ENCODE assay signal across 8 cellular contexts in the genomic region with DNA sequence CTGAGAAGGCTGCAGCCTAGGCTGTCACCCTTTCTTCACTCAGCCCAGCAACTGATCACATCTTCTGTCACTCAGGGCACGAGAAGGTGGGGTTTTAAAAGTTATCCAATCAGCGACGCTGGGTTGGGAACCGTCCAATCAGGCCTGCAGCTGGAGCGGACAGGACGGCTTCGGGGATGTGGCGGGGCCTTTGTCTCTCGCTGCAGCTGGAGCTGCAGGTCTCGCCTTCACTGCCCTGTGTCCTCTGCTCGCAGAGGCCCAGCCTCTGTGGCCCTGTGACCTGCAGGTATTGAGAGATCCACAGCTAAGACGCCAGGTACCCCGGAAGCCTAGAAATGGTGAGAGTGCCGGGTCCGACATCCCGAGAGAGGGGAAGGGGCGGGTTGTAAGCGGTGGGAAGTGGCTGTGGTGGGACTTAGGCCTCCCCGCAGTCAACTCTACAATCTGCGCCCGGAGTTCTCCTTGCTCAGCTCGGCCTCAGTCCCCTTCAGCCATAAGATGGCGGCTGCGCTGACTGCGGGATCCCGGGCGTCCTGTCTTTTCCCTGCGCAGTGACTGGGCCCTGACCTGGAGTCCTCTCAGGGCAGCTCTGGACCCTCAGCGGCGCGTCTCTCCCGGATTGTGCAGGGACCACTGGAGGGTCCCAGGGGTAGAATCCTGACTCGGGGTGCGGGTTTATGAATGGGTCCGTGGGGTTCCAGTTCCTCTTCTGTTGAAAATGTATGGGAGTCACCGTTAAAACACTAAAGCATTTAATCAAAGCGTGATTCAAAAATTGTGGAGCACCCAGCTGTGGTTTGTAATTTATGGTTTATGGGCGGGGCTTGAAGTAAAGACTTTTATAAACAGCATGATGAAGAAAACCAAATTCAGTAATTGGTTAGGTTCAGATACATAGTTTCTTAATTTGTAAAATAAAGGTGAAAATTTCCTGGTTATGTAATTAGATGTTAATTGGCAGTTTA. TPM values are rescaled to one million over a fixed set of nuclear protein-coding genes. Genes with fewer than 3 reads are reported as not detected.
DNase-seq lines count a peak whose midpoint lies in the region; ATAC-seq and TF ChIP-seq lines count a peak whose summit lies in the region.

A gene (plus strand): TSS at position 193 of the 965 bp plus-strand sequence. CDS start 16,066 bp downstream, outside the sequence.

- H3K36me3 Mint-ChIP-seq in activated naive CD8-positive, alpha-beta T cell = peaks cover 9% of the 10 kb centered on the region

- H3K79me2 ChIP-seq in SK-N-SH (ENCODE audit: insufficient read depth) (peaks cover 28% of the 10 kb centered on the region), parathyroid adenoma (no peaks in the 10 kb centered on the region)

- intact Hi-C loops in Right ventricle myocardium superior (cut with DNase I) = no loop called here

- H4K20me1 ChIP-seq in SK-N-SH (ENCODE audit: insufficient read depth) = no peaks in the 10 kb centered on the region

- CTCF ChIA-PET in SK-N-SH (lab: Yijun Ruan, JAX) = interaction anchor here (0.6 kb wide), 1 partner anchor 12 kb away, joined by 3 read pairs; no protein-coding TSS in a partner anchor

- TF ChIP-seq EP300 in SK-N-SH (IDR thresholded peaks at IDR 0.05; ENCODE audit: borderline replicate concordance in 1 of 2, low read depth in 1 of 2, low read length in 1 of 2) (no peak), tibial nerve (IDR thresholded peaks at IDR 0.05) (peak in 1 of 2 donors; percentile 37)

- H3K9me3 Mint-ChIP-seq in activated naive CD8-positive, alpha-beta T cell (ENCODE audit: low read depth) = no peaks in the 10 kb centered on the region

- TF ChIP-seq CTCF in SK-N-SH (IDR thresholded peaks at IDR 0.05) (no peak), parathyroid adenoma (IDR thresholded peaks at IDR 0.05) (no peak), tibial nerve (IDR thresholded peaks at IDR 0.05) (no peak)

- H3K4me3 ChIP-seq in SK-N-SH (ENCODE audit: low read depth in 2 of 2, low read length in 1 of 2) (peak within 1 kb of the TSS; percentile 73 to 91), parathyroid adenoma (ENCODE audit: low read depth, low read length) (peak within 1 kb of the TSS; percentile 50), tibial nerve (peak within 1 kb of the TSS; percentile 28 to 67 (median 56))

- no peaks in the 10 kb centered on the region for H3K27me3 Mint-ChIP-seq in activated naive CD8-positive, alpha-beta T cell

- H3K27ac Mint-ChIP-seq in activated naive CD8-positive, alpha-beta T cell = peak within 1 kb of the TSS; percentile 94

- peak within 1 kb of the TSS; percentile 73 to 80 for H3K27ac ChIP-seq in SK-N-SH (ENCODE audit: low read depth in 2 of 2, low read length in 1 of 2)
- peak within 1 kb of the TSS; percentile 67 for H3K27ac ChIP-seq in parathyroid adenoma
- H3K27ac ChIP-seq in tibial nerve = peak within 1 kb of the TSS in 2 of 4 donors; percentile 71 to 72

- H3K36me3 ChIP-seq in SK-N-SH (replicated peaks in 1 of 2; ENCODE audit: control insufficient read depth in 1 of 2, insufficient read depth in 2 of 2, low read length in 1 of 2) = peaks cover 8 to 9% of the 10 kb centered on the region in 2 experiments
- no peaks in the 10 kb centered on the region for H3K36me3 ChIP-seq in parathyroid adenoma (ENCODE audit: control insufficient read depth, insufficient read depth, low read length)
- H3K36me3 ChIP-seq in tibial nerve = no peaks in the 10 kb centered on the region

- peak within 1 kb of the TSS; percentile 94 for H3K4me2 ChIP-seq in SK-N-SH
- peak within 1 kb of the TSS; percentile 78 for H3K4me2 ChIP-seq in parathyroid adenoma (ENCODE audit: low read length)

- H2AFZ ChIP-seq in SK-N-SH (ENCODE audit: low read depth) (peak within 1 kb of the TSS; percentile 88), parathyroid adenoma (peak within 1 kb of the TSS; percentile 72)

- no peaks in the 10 kb centered on the region for H3K9me3 ChIP-seq in SK-N-SH
- no peaks in the 10 kb centered on the region for H3K9me3 ChIP-seq in parathyroid adenoma (ENCODE audit: control insufficient read depth, low read length)
- no peaks in the 10 kb centered on the region for H3K9me3 ChIP-seq in tibial nerve

- TF ChIP-seq POLR2A in tibial nerve (IDR thresholded peaks at IDR 0.05) = peak in 1 of 2 donors; percentile 35

- ATAC-seq in Right ventricle myocardium superior (ENCODE audit: poor library complexity) = peak; percentile 99

- POLR2A ChIA-PET in SK-N-SH (lab: Yijun Ruan, JAX) = interaction anchor here (0.6 to 1.6 kb wide), 7 partner anchors 10 to 517 kb away, joined by 3 to 8 read pairs (median 4); a partner anchor contains a TSS

- H3K4me1 Mint-ChIP-seq in activated naive CD8-positive, alpha-beta T cell (ENCODE audit: low read depth) = peaks cover 18% of the 10 kb centered on the region

- DNase-seq in EH (ENCODE audit: low read depth) = peak; percentile 96
- DNase-seq in H4 (ENCODE audit: low spot score) = peak; percentile 72
- DNase-seq in M059J (ENCODE audit: low read depth) = peak; percentile 97
- peak; percentile 83 for DNase-seq in SK-N-SH
- DNase-seq in Right ventricle myocardium superior = peak; percentile 89
- DNase-seq in tibial nerve (ENCODE audit: low spot score in 2 of 2) = peak; percentile 80 to 90

- peaks cover 0 to 5% of the 10 kb centered on the region in 2 experiments; a peak in 3 of 4 replicates for H3K4me1 ChIP-seq in SK-N-SH (ENCODE audit: control insufficient read depth in 1 of 2, insufficient read depth in 2 of 2, low read depth in 1 of 2, low read length in 1 of 2)
- no peaks in the 10 kb centered on the region for H3K4me1 ChIP-seq in parathyroid adenoma
- peaks cover 0 to 11% (median 0%) of the 10 kb centered on the region in 4 donors for H3K4me1 ChIP-seq in tibial nerve

- H3K9ac ChIP-seq in SK-N-SH (peak within 1 kb of the TSS; percentile 86), parathyroid adenoma (peak within 1 kb of the TSS; percentile 51)

- no peak for TF ChIP-seq RAD21 in SK-N-SH (IDR thresholded peaks at IDR 0.05; ENCODE audit: low read length)

- WGBS in SK-N-SH (ENCODE audit: low lambda C conversion rate) = 2% methylated on average over 23 of the region's 38 CpGs
- 0 to 54% methylated on average over 36 to 38 of the region's 38 CpGs for WGBS in tibial nerve, 2 donors

- H3K4me3 Mint-ChIP-seq in activated naive CD8-positive, alpha-beta T cell = peak within 1 kb of the TSS; percentile 99

- no peaks in the 10 kb centered on the region for H3K27me3 ChIP-seq in SK-N-SH (ENCODE audit: insufficient read depth)
- no peaks in the 10 kb centered on the region for H3K27me3 ChIP-seq in parathyroid adenoma (ENCODE audit: control insufficient read depth, insufficient read depth, low read length)
- no peaks in the 10 kb centered on the region for H3K27me3 ChIP-seq in tibial nerve

- H3F3A ChIP-seq in SK-N-SH (replicated peaks; ENCODE audit: insufficient read depth) = peaks cover 5% of the 10 kb centered on the region

- H3K9me2 ChIP-seq in SK-N-SH = no peaks in the 10 kb centered on the region

TF ChIP-seq in SK-N-SH, 30 proteins besides CTCF, POLR2A, EP300 and RAD21 (continues in another document):
- TF ChIP-seq, protein P1, sequence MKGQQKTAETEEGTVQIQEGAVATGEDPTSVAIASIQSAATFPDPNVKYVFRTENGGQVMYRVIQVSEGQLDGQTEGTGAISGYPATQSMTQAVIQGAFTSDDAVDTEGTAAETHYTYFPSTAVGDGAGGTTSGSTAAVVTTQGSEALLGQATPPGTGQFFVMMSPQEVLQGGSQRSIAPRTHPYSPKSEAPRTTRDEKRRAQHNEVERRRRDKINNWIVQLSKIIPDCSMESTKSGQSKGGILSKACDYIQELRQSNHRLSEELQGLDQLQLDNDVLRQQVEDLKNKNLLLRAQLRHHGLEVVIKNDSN (IDR thresholded peaks at IDR 0.05; ENCODE audit: borderline replicate concordance, low read depth) = no peak
- TF ChIP-seq TAF1 (IDR thresholded peaks at IDR 0.05; ENCODE audit: borderline replicate concordance, low read depth, low read length) = peak; percentile 69; the same call in 1 of the 2 replicates
- no peak for TF ChIP-seq MEF2A (IDR thresholded peaks at IDR 0.05; ENCODE audit: borderline replicate concordance, low read depth)
- TF ChIP-seq, protein P2, sequence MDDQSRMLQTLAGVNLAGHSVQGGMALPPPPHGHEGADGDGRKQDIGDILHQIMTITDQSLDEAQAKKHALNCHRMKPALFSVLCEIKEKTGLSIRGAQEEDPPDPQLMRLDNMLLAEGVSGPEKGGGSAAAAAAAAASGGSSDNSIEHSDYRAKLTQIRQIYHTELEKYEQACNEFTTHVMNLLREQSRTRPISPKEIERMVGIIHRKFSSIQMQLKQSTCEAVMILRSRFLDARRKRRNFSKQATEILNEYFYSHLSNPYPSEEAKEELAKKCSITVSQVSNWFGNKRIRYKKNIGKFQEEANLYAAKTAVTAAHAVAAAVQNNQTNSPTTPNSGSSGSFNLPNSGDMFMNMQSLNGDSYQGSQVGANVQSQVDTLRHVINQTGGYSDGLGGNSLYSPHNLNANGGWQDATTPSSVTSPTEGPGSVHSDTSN (IDR thresholded peaks at IDR 0.05) = peak; percentile 98
- TF ChIP-seq JUND (IDR thresholded peaks at IDR 0.05) = no peak
- peak; percentile 90 for TF ChIP-seq RFX5 (IDR thresholded peaks at IDR 0.05; ENCODE audit: low read length)
- TF ChIP-seq TEAD4 (IDR thresholded peaks at IDR 0.05; ENCODE audit: borderline replicate concordance, insufficient read depth) = no peak
- TF ChIP-seq FOXJ3 (CRISPR knock-in tag; IDR thresholded peaks at IDR 0.05) = no peak
- peak; percentile 92 for TF ChIP-seq MXI1 (IDR thresholded peaks at IDR 0.05; ENCODE audit: low read depth, low read length)
- TF ChIP-seq NRF1 (IDR thresholded peaks at IDR 0.05; ENCODE audit: low read depth, low read length) = no peak
- TF ChIP-seq FOSL2 (IDR thresholded peaks at IDR 0.05; ENCODE audit: borderline replicate concordance, low read depth) = no peak
- TF ChIP-seq, protein P3, sequence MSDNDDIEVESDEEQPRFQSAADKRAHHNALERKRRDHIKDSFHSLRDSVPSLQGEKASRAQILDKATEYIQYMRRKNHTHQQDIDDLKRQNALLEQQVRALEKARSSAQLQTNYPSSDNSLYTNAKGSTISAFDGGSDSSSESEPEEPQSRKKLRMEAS (IDR thresholded peaks at IDR 0.05; ENCODE audit: low read depth) = peak; percentile 56
- peak; percentile 89 for TF ChIP-seq POLR2AphosphoS5 (IDR thresholded peaks at IDR 0.05; ENCODE audit: low read depth, low read length)
- TF ChIP-seq YY1 (IDR thresholded peaks at IDR 0.05; ENCODE audit: low read depth) = peak; percentile 83
- no peak for TF ChIP-seq TCF12 (IDR thresholded peaks at IDR 0.05)
- no peak for TF ChIP-seq SMC3 (IDR thresholded peaks at IDR 0.05; ENCODE audit: low read depth, low read length)
- no peak for TF ChIP-seq ELF1 (IDR thresholded peaks at IDR 0.05)
- TF ChIP-seq RCOR1 (IDR thresholded peaks at IDR 0.05; ENCODE audit: low read length) = no peak

RNA-seq across cellular contexts. Expression of the gene that starts here (rescaled TPM):
- total RNA-seq in H4 (2014; rRNA removed; shearing (Covaris generic)) = 0.70 and 3.1 TPM in 2 replicates
- 18.4 and 25.1 TPM in 2 replicates for total RNA-seq in M059J (2014; rRNA removed; shearing (Covaris generic))
- 5.4 and 6.0 TPM in 2 replicates for polyA plus RNA-seq in SK-N-SH (2012; rRNA removed)
- 7.7 TPM in 2 replicates for polyA plus RNA-seq in SK-N-SH (2012; cell fraction: cytosol; rRNA removed)
- polyA plus RNA-seq in SK-N-SH (2012; cell fraction: nucleus; rRNA removed) = 3.3 and 7.2 TPM in 2 replicates
- total RNA-seq in Right ventricle myocardium superior (2.2 TPM), tibial nerve (1 to 10 TPM; 1.8 to 9.8 (median 5.0) TPM)
